17 cellular contexts compared by ENCODE assay signal in genomic region chr7:131621652-131622051, GRCh38.
A peak's percentile ranks its signal among the peaks of the same experiment; 100 is the strongest.
DNase-seq lines count a peak whose midpoint lies in the region; TF ChIP-seq lines count a peak whose summit lies in the region.
"Had no signal": no experiment of that assay in that cellular context is flagged by ENCODE, and none has a peak within 500 bp of the region (broad histone marks: within the 10 kb centered on the region; RNA-seq: fewer than 3 reads in every experiment).

No MANE protein-coding gene starts in this region.

- H2BK15ac ChIP-seq in H9 (ENCODE audit: low read depth, low read length), result no peak overlapping the region

- no peak overlapping the region for H3K56ac ChIP-seq in H9 (ENCODE audit: insufficient read length, low read depth, low read length)

- peaks cover 4% of the 10 kb centered on the region; the same call in 1 of the 2 replicates for H3K27me3 Mint-ChIP-seq in H9 (ENCODE audit: low read depth)

- no peak overlapping the region for H3K23ac ChIP-seq in H9 (ENCODE audit: insufficient read length, low read depth, low read length)

- intact Hi-C loops in left ventricle myocardium inferior (cut with micrococcal nuclease) (no loop called here), sigmoid colon (cut with DNase I) (no loop called here)

- H3K9me3 ChIP-seq in H9 (ENCODE audit: control insufficient read depth, low read depth, low read length), result no peaks in the 10 kb centered on the region
- no peaks in the 10 kb centered on the region for H3K9me3 ChIP-seq in NT2/D1 (ENCODE audit: insufficient read depth, low read length)
- no peaks in the 10 kb centered on the region for H3K9me3 ChIP-seq in left ventricle myocardium inferior (replicated peaks)
- no peaks in the 10 kb centered on the region for H3K9me3 ChIP-seq in sigmoid colon
- H3K9me3 ChIP-seq: SJSA1 had no signal

- H3K79me2 ChIP-seq in H9 (ENCODE audit: insufficient read depth, low read length), result no peaks in the 10 kb centered on the region

- no peak overlapping the region for H2AFZ ChIP-seq in H9 (ENCODE audit: low read length)

- H2BK120ac ChIP-seq in H9 (ENCODE audit: low read depth, low read length, poor library complexity, severe bottlenecking), result no peak overlapping the region

- H3K9ac ChIP-seq in H9 (ENCODE audit: extremely low read depth, insufficient read length, low read length), result no peak overlapping the region
- H3K9ac ChIP-seq in NT2/D1 (ENCODE audit: insufficient read length, low read depth), result peak overlapping the region; percentile 12
- H3K9ac ChIP-seq: KMS-11 had no signal

- H2BK12ac ChIP-seq in H9 (ENCODE audit: insufficient read length, low read depth, low read length), result no peak overlapping the region

- no peak for TF ChIP-seq CTCF in H9 (conservative IDR thresholded peaks at IDR 0.05)
- TF ChIP-seq CTCF in left ventricle myocardium inferior (IDR thresholded peaks at IDR 0.05; ENCODE audit: borderline replicate concordance), result no peak
- TF ChIP-seq CTCF in sigmoid colon (IDR thresholded peaks at IDR 0.05), result no peak

- no peak overlapping the region for H3K4me2 ChIP-seq in H9 (ENCODE audit: insufficient read depth, insufficient read length, low read length)
- H3K4me2 ChIP-seq: KMS-11 had no signal

- H3K18ac ChIP-seq in H9 (ENCODE audit: insufficient read length, low read depth, low read length), result no peak overlapping the region

- DNase-seq in H9 (no peak), NT2/D1 (ENCODE audit: low read depth, low spot score) (no peak), left ventricle myocardium inferior (no peak), sigmoid colon (no peak), D341Med (ENCODE audit: low spot score) (no peak), DMS53 (lab: John Stamatoyannopoulos, UW) (no peak), GM19238 (ENCODE audit: insufficient read length, low spot score) (no peak)
- DNase-seq: DMS153, NCI-H1048, NCI-H146, NCI-H226, NCI-H524 treated with DMSO at 0.1 percent for 48 hours, PC-3 had no signal

- H3K27me3 ChIP-seq in H9 (ENCODE audit: insufficient read depth, low read length), result no peaks in the 10 kb centered on the region
- H3K27me3 ChIP-seq in NT2/D1 (ENCODE audit: insufficient read depth, insufficient read length), result no peaks in the 10 kb centered on the region
- H3K27me3 ChIP-seq in left ventricle myocardium inferior (ENCODE audit: low read depth), result no peaks in the 10 kb centered on the region
- no peaks in the 10 kb centered on the region for H3K27me3 ChIP-seq in sigmoid colon
- H3K27me3 ChIP-seq: SJSA1 had no signal

- no peak overlapping the region for H3K14ac ChIP-seq in H9 (ENCODE audit: insufficient read depth, low read length)

- no peak overlapping the region for H3K4me3 ChIP-seq in NT2/D1 (ENCODE audit: insufficient read length, low read depth)
- H3K4me3 ChIP-seq in left ventricle myocardium inferior, result no peak overlapping the region
- no peak overlapping the region for H3K4me3 ChIP-seq in sigmoid colon
- H3K4me3 ChIP-seq: SJSA1 had no signal

- H4K8ac ChIP-seq in H9 (replicated peaks; ENCODE audit: insufficient read length, low read depth, low read length), result no peak overlapping the region

- H3T11ph ChIP-seq in H9 (ENCODE audit: low read length), result no peak overlapping the region

- H3K27ac Mint-ChIP-seq in H9, result peak overlapping the region in 2 of 3 experiments; percentile 53 to 92; a peak in 4 of 7 replicates
- H3K27ac Mint-ChIP-seq: CD14-positive monocyte had no signal

- TF ChIP-seq EP300 in sigmoid colon (IDR thresholded peaks at IDR 0.05), result no peak

- no peaks in the 10 kb centered on the region; a peak in 1 of 7 replicates for H3K36me3 Mint-ChIP-seq in H9 (ENCODE audit: insufficient read depth in 1 of 3, low read depth in 3 of 3)
- H3K36me3 Mint-ChIP-seq: CD14-positive monocyte had no signal

- H4K20me1 ChIP-seq in H9 (ENCODE audit: control insufficient read depth, insufficient read depth, insufficient read length), result no peaks in the 10 kb centered on the region

- peaks cover 64 to 65% of the 10 kb centered on the region in 2 experiments for H3K4me1 Mint-ChIP-seq in H9

- no peak overlapping the region for H3K27ac ChIP-seq in H9 (ENCODE audit: insufficient read length, low read depth, low read length)
- peak overlapping the region; percentile 85 for H3K27ac ChIP-seq in left ventricle myocardium inferior (replicated peaks)
- peak overlapping the region in 3 of 4 donors; percentile 40 to 66 (median 42) for H3K27ac ChIP-seq in sigmoid colon
- H3K27ac ChIP-seq: KMS-11, RWPE1, SJSA1 had no signal

- no peak overlapping the region for H3K4me3 Mint-ChIP-seq in H9
- H3K4me3 Mint-ChIP-seq: CD14-positive monocyte had no signal

- WGBS in H9 (ENCODE audit: extremely low coverage, insufficient read length, low lambda C conversion rate), result no CpG with 5 or more reads among the region's 2 CpGs
- 49 to 65% methylated on average over 2 of the region's 2 CpGs for WGBS in sigmoid colon, 2 donors

- H3K79me1 ChIP-seq in H9 (ENCODE audit: insufficient read depth, low read depth, low read length, poor library complexity, severe bottlenecking), result no peaks in the 10 kb centered on the region

- no peak overlapping the region for H2BK20ac ChIP-seq in H9 (ENCODE audit: low read depth, low read length, poor library complexity, severe bottlenecking)

- H3K36me3 ChIP-seq in NT2/D1 (ENCODE audit: insufficient read depth, insufficient read length, low read length) (no peaks in the 10 kb centered on the region), left ventricle myocardium inferior (no peaks in the 10 kb centered on the region), sigmoid colon (no peaks in the 10 kb centered on the region)
- H3K36me3 ChIP-seq: SJSA1 had no signal

- H2BK5ac ChIP-seq in H9 (ENCODE audit: insufficient read length, low read length), result no peak overlapping the region

- no peak for TF ChIP-seq POLR2A in sigmoid colon (IDR thresholded peaks at IDR 0.05)

- no peaks in the 10 kb centered on the region for H3K23me2 ChIP-seq in H9 (ENCODE audit: insufficient read length, low read depth, low read length, poor library complexity, severe bottlenecking)

- no peak overlapping the region for H2AK5ac ChIP-seq in H9 (ENCODE audit: insufficient read length, low read length)

- no peaks in the 10 kb centered on the region; a peak in 1 of 5 replicates for H3K9me3 Mint-ChIP-seq in H9

- H3K4me1 ChIP-seq in H9 (ENCODE audit: insufficient read depth, low read length) (no peaks in the 10 kb centered on the region; the same call in 1 of the 2 replicates), NT2/D1 (ENCODE audit: insufficient read depth, insufficient read length) (peaks cover 23% of the 10 kb centered on the region), left ventricle myocardium inferior (peaks cover 85% of the 10 kb centered on the region), sigmoid colon (peaks cover 0 to 30% (median 12%) of the 10 kb centered on the region in 4 donors)

- H3K4ac ChIP-seq in H9 (ENCODE audit: low read depth, low read length), result no peak overlapping the region

- no peak overlapping the region for H4K5ac ChIP-seq in H9 (ENCODE audit: insufficient read length, low read depth, low read length)

- H4K91ac ChIP-seq in H9 (ENCODE audit: insufficient read length, low read depth, low read length), result no peak overlapping the region
